Comparison of ENCODE assay signal across 23 cellular contexts in genomic region chr9:19420877-19421276, GRCh38.
"Had no signal": no experiment of that assay in that cellular context is flagged by ENCODE, and none has a peak within 500 bp of the region (broad histone marks: within the 10 kb centered on the region; RNA-seq: fewer than 3 reads in every experiment).

No MANE protein-coding gene starts in this region.

- H3K4me3 ChIP-seq: left lung, lower lobe of right lung, ovary, right atrium auricular region, right lobe of liver, smooth muscle cell, tibial nerve, uterus had no signal

- ATAC-seq: left cardiac atrium; left lung; lower lobe of right lung; naive thymus-derived CD4-positive, alpha-beta T cell; natural killer cell treated with Interleukin-12 subunit alpha and Interleukin-12 subunit beta and Interleukin-15 and Interleukin-18, amount 100 ng/mL, for 72 hours; right lobe of liver; stimulated activated memory B cell treated with anti-CD40 and anti-IgM and Interleukin-4, amounts not matched to agents 10 μg/mL and 1 μg/mL and 100 μg/mL, for 72 hours; stimulated activated naive CD8-positive, alpha-beta T cell treated with anti-CD3 and anti-CD28 coated beads, Interleukin-15, amount 100 ng/mL, for 72 hours had no signal

- H3K27me3 ChIP-seq: left lung, ovary, right atrium auricular region, right lobe of liver, tibial nerve, uterus had no signal

- FAIRE-seq: keratinocyte had no signal

- DNase-seq: kidney glomerular epithelial cell; left cardiac atrium; left lung; lower lobe of right lung; mammary epithelial cell; mesenchymal stem cell; naive thymus-derived CD4-positive, alpha-beta T cell; ovary; right lobe of liver; stimulated activated CD4-positive, alpha-beta T cell treated with anti-CD3 and anti-CD28 coated beads, Interleukin-1b, Interleukin-23, amount 100 ng/mL, for 48 hours; stimulated activated CD4-positive, alpha-beta T cell treated with anti-CD3 and anti-CD28 coated beads, Interleukin-2, amount 100 ng/mL, for 48 hours; stimulated activated CD4-positive, alpha-beta T cell treated with anti-CD3 and anti-CD28 coated beads, Interleukin-4, amount 100 ng/mL, for 4 hours; stimulated activated CD8-positive, alpha-beta memory T cell treated with anti-CD3 and anti-CD28 coated beads, Interleukin-4, amount 100 ng/mL, for 48 hours; stimulated activated naive CD4-positive, alpha-beta T cell treated with Interleukin-2 at 50 U/mL for 16 hours; stimulated activated naive CD8-positive, alpha-beta T cell treated with anti-CD3 and anti-CD28 coated beads, Interleukin-15, amount 100 ng/mL, for 72 hours; substantia nigra; uterus had no signal

- H3K4me1 ChIP-seq: left lung, lower lobe of right lung, right lobe of liver, tibial nerve, uterus had no signal

- H3K27ac ChIP-seq: left lung, lower lobe of right lung, ovary, right atrium auricular region, right lobe of liver, tibial nerve, uterus had no signal

- H3K36me3 ChIP-seq: ovary, right lobe of liver, tibial nerve, uterus had no signal
